Comparison of ENCODE assay signal across 19 cellular contexts in genomic region chr4:55625835-55626234, GRCh38.
"Had no signal": no experiment of that assay in that cellular context is flagged by ENCODE, and none has a peak within 500 bp of the region (broad histone marks: within the 10 kb centered on the region; RNA-seq: fewer than 3 reads in every experiment).

No MANE protein-coding gene starts in this region.

- DNase-seq: occipital lobe; ovary; posterior cingulate gyrus; psoas muscle; right cardiac atrium; right lobe of liver; sigmoid colon; small intestine; stimulated activated CD4-positive, alpha-beta T cell treated with anti-CD3 and anti-CD28 coated beads, Interleukin-15, amount 100 ng/mL, for 24 hours; stimulated activated CD4-positive, alpha-beta T cell treated with anti-CD3 and anti-CD28 coated beads, Interleukin-2, amount 100 ng/mL, for 24 hours; stimulated activated CD4-positive, alpha-beta T cell treated with anti-CD3 and anti-CD28 coated beads, Interleukin-2, amount 100 ng/mL, for 48 hours; stimulated activated CD4-positive, alpha-beta T cell treated with anti-CD3 and anti-CD28 coated beads, Interleukin-4, amount 100 ng/mL, for 24 hours; stimulated activated naive B cell treated with anti-CD40 and anti-IgM and Interleukin-4, amounts not matched to agents 10 μg/mL and 1 μg/mL and 100 μg/mL, for 72 hours; stimulated activated naive CD4-positive, alpha-beta T cell treated with Interleukin-2 at 50 U/mL for 16 hours; stomach; thyroid gland; trophoblast cell; upper lobe of left lung had no signal

- ATAC-seq: psoas muscle; right cardiac atrium; right lobe of liver; stimulated activated effector memory CD8-positive, alpha-beta T cell treated with anti-CD3 and anti-CD28 coated beads, Interleukin-12 subunit alpha, Interleukin-12 subunit beta, amount 100 ng/mL, for 72 hours; stimulated activated naive B cell treated with anti-CD40 and anti-IgM and Interleukin-4, amounts not matched to agents 10 μg/mL and 1 μg/mL and 100 μg/mL, for 72 hours had no signal
